ENCODE assay signal across 29 cellular contexts in genomic region chr15:91235376-91235775, GRCh38.
"Had no signal": no experiment of that assay in that cellular context is flagged by ENCODE, and none has a peak within 500 bp of the region (broad histone marks: within the 10 kb centered on the region; RNA-seq: fewer than 3 reads in every experiment).

No MANE protein-coding gene starts in this region.

- DNase-seq: activated CD4-positive, alpha-beta T cell treated with anti-CD3 and anti-CD28 coated beads, Interleukin-2, amount 10 ng/mL, durations not matched to agents 24 days and 14 days; activated CD4-positive, alpha-beta T cell treated with anti-CD3 and anti-CD28 coated beads, Interleukin-2, amount 50 U/mL, for 4 hours; activated CD8-positive, alpha-beta T cell treated with anti-CD3 and anti-CD28 coated beads for 36 hours; activated effector memory CD4-positive, alpha-beta T cell treated with anti-CD3 and anti-CD28 coated beads, Interleukin-2, amount 50 U/mL, for 16 hours; activated naive CD4-positive, alpha-beta T cell; activated naive CD8-positive, alpha-beta T cell treated with anti-CD3 and anti-CD28 coated beads, Interleukin-2, amount 10 ng/mL, durations not matched to agents 7 days and 5 days; activated T-cell treated with anti-CD3 and anti-CD28 coated beads, Interleukin-2, amount 50 U/mL, for 1 hour; amygdala; KG1; MG63; NCI-H1092 treated with DMSO at 0.1 percent for 48 hours; NCI-H1417 treated with DMSO at 0.1 percent for 48 hours; NCI-H187 treated with DMSO at 0.1 percent for 48 hours; NCI-H2081; NCI-H345; NCI-H510A; NCI-H526; NCI-H748 treated with DMSO at 0.1 percent for 48 hours; NK-92 treated with Interleukin-12 subunit alpha and Interleukin-12 subunit beta, amount 100 ng/mL, for 24 hours; SHP77; SJCRH30; T1000 had no signal

- H3K4me3 Mint-ChIP-seq: activated CD4-positive, alpha-beta T cell treated with anti-CD3 and anti-CD28 coated beads, Interleukin-2, amount 10 ng/mL, durations not matched to agents 24 days and 14 days; activated CD8-positive, alpha-beta T cell treated with anti-CD3 and anti-CD28 coated beads for 36 hours; activated naive CD4-positive, alpha-beta T cell treated with anti-CD3 and anti-CD28 coated beads, Interleukin-2, amount 50 U/mL, for 24 hours; activated naive CD8-positive, alpha-beta T cell treated with anti-CD3 and anti-CD28 coated beads, Interleukin-2, amount 10 ng/mL, durations not matched to agents 7 days and 5 days; activated T-cell treated with anti-CD3 and anti-CD28 coated beads, Interleukin-2, amount 50 U/mL, for 72 hours; activated T-helper 17 cell treated with anti-CD3 and anti-CD28 coated beads, Interleukin-2, amount 50 U/mL, for 72 hours; central memory CD8-positive, alpha-beta T cell had no signal

- H3K27ac ChIP-seq: ascending aorta, cardiac muscle cell, SJCRH30, SK-N-MC had no signal

- H3K9me3 ChIP-seq: ascending aorta, MG63, SJCRH30 had no signal

- H3K4me1 Mint-ChIP-seq: activated CD4-positive, alpha-beta T cell treated with anti-CD3 and anti-CD28 coated beads, Interleukin-2, amount 10 ng/mL, durations not matched to agents 24 days and 14 days; activated naive CD4-positive, alpha-beta T cell treated with anti-CD3 and anti-CD28 coated beads, Interleukin-2, amount 50 U/mL, for 24 hours; activated naive CD8-positive, alpha-beta T cell treated with anti-CD3 and anti-CD28 coated beads, Interleukin-2, amount 10 ng/mL, durations not matched to agents 7 days and 5 days; activated T-helper 17 cell treated with anti-CD3 and anti-CD28 coated beads, Interleukin-2, amount 50 U/mL, for 72 hours; central memory CD8-positive, alpha-beta T cell had no signal

- H3K36me3 ChIP-seq: ascending aorta, cardiac muscle cell, MG63, SJCRH30 had no signal

- H3K36me3 Mint-ChIP-seq: activated naive CD4-positive, alpha-beta T cell treated with anti-CD3 and anti-CD28 coated beads, Interleukin-2, amount 50 U/mL, for 24 hours; activated naive CD8-positive, alpha-beta T cell treated with anti-CD3 and anti-CD28 coated beads, Interleukin-2, amount 10 ng/mL, durations not matched to agents 7 days and 5 days had no signal

- H3K27ac Mint-ChIP-seq: activated CD4-positive, alpha-beta T cell treated with anti-CD3 and anti-CD28 coated beads, Interleukin-2, amount 10 ng/mL, durations not matched to agents 24 days and 14 days; activated CD8-positive, alpha-beta T cell treated with anti-CD3 and anti-CD28 coated beads for 36 hours; activated naive CD4-positive, alpha-beta T cell treated with anti-CD3 and anti-CD28 coated beads, Interleukin-2, amount 50 U/mL, for 24 hours; activated naive CD8-positive, alpha-beta T cell treated with anti-CD3 and anti-CD28 coated beads, Interleukin-2, amount 10 ng/mL, durations not matched to agents 7 days and 5 days; activated T-cell treated with anti-CD3 and anti-CD28 coated beads, Interleukin-2, amount 50 U/mL, for 72 hours; activated T-helper 17 cell treated with anti-CD3 and anti-CD28 coated beads, Interleukin-2, amount 50 U/mL, for 72 hours had no signal

- H3K4me3 ChIP-seq: ascending aorta, cardiac muscle cell, MG63, SJCRH30, SK-N-MC had no signal

- H3K9me3 Mint-ChIP-seq: activated CD4-positive, alpha-beta T cell treated with anti-CD3 and anti-CD28 coated beads, Interleukin-2, amount 10 ng/mL, durations not matched to agents 24 days and 14 days; activated CD8-positive, alpha-beta T cell treated with anti-CD3 and anti-CD28 coated beads for 36 hours; activated naive CD4-positive, alpha-beta T cell treated with anti-CD3 and anti-CD28 coated beads, Interleukin-2, amount 50 U/mL, for 24 hours; activated naive CD8-positive, alpha-beta T cell treated with anti-CD3 and anti-CD28 coated beads, Interleukin-2, amount 10 ng/mL, durations not matched to agents 7 days and 5 days; activated T-cell treated with anti-CD3 and anti-CD28 coated beads, Interleukin-2, amount 50 U/mL, for 72 hours; activated T-helper 17 cell treated with anti-CD3 and anti-CD28 coated beads, Interleukin-2, amount 50 U/mL, for 72 hours; central memory CD8-positive, alpha-beta T cell had no signal

- H3K4me1 ChIP-seq: ascending aorta, SJCRH30 had no signal
